In the genomic region with DNA sequence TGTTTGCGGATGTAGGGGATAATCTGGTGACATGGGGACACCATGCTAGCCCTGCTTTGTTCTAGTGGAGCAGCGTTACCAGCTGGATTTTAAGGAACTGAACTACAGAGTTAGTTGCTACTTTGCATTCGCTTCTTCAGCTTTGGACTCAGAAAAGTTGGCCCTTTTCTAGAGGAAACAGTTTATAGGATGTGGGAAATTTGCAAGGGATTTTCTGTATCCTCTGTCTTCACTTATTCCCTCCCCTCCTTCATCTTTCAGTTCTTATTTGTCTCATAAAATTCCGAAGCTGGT, we compare ENCODE assay signal across 9 cellular contexts. TPM values are rescaled to one million over a fixed set of nuclear protein-coding genes. Genes with fewer than 3 reads are reported as not detected.
DNase-seq lines count a peak whose midpoint lies in the region; ATAC-seq and TF ChIP-seq lines count a peak whose summit lies in the region.
"Had no signal": no experiment of that assay in that cellular context is flagged by ENCODE, and none has a peak within 500 bp of the region (broad histone marks: within the 10 kb centered on the region; RNA-seq: fewer than 3 reads in every experiment).

No MANE protein-coding gene starts in this region.

- intact Hi-C loops in CD4-positive, alpha-beta T cell (cut with DNase I, micrococcal nuclease): loop anchor here (2.0 to 5.0 kb wide), 5 partner anchors 40 to 1850 kb away; a partner anchor contains a TSS
- intact Hi-C loops in dendritic cell treated with granulocyte-macrophage colony-stimulating factor and Interleukin-4, amounts not matched to agents 40 ng/mL and 50 ng/mL, for 4 days (cut with micrococcal nuclease): loop anchor here (2.0 to 5.0 kb wide), 3 partner anchors 40 to 65 kb away; no protein-coding TSS in a partner anchor
- intact Hi-C loops in activated T-helper 2 cell treated with anti-CD3 and anti-CD28 coated beads, Interferon-gamma antibody, Interleukin-2, Interleukin-4, amounts not matched to agents 10 μg/mL and 5 μg/mL and 100 μg/mL, durations not matched to agents 14 hours and 24 hours and 36 hours (cut with micrococcal nuclease): loop anchor here (1.0 to 2.0 kb wide), 2 partner anchors 41 to 82 kb away; no protein-coding TSS in a partner anchor

- peak overlapping the region; percentile 69 for H3K4me3 ChIP-seq in MG63
- H3K4me3 ChIP-seq in neuron (ENCODE audit: low read length): peak overlapping the region; percentile 73

- DNase-seq in CD4-positive, alpha-beta T cell: no peak
- DNase-seq in MG63: no peak
- DNase-seq in activated T-helper 2 cell treated with anti-CD3 and anti-CD28 coated beads, Interferon-gamma antibody, Interleukin-2, Interleukin-4, amounts not matched to agents 10 μg/mL and 5 μg/mL and 100 μg/mL, durations not matched to agents 14 hours and 24 hours and 36 hours (ENCODE audit: low spot score): no peak
- no peak for DNase-seq in SW 1271 (lab: John Stamatoyannopoulos, UW)

- H3K4me3 Mint-ChIP-seq in CD4-positive, alpha-beta T cell: peak overlapping the region; percentile 96
- no peak overlapping the region for H3K4me3 Mint-ChIP-seq in dendritic cell treated with granulocyte-macrophage colony-stimulating factor and Interleukin-4, amounts not matched to agents 40 ng/mL and 50 ng/mL, for 4 days
- no peak overlapping the region for H3K4me3 Mint-ChIP-seq in activated T-helper 2 cell treated with anti-CD3 and anti-CD28 coated beads, Interferon-gamma antibody, Interleukin-2, Interleukin-4, amounts not matched to agents 10 μg/mL and 5 μg/mL and 100 μg/mL, durations not matched to agents 14 hours and 24 hours and 36 hours (ENCODE audit: low read depth)

- CTCF ChIA-PET in CD4-positive, alpha-beta T cell (lab: Charles Lee): interaction anchor here (1.3 to 2.5 kb wide), 7 partner anchors 11 to 82 kb away, joined by 3 to 20 read pairs (median 5); no protein-coding TSS in a partner anchor

- H3K36me3 Mint-ChIP-seq in CD4-positive, alpha-beta T cell (ENCODE audit: low read depth): peaks cover 23% of the 10 kb centered on the region
- peaks cover 35% of the 10 kb centered on the region for H3K36me3 Mint-ChIP-seq in dendritic cell treated with granulocyte-macrophage colony-stimulating factor and Interleukin-4, amounts not matched to agents 40 ng/mL and 50 ng/mL, for 4 days (ENCODE audit: low read depth)
- peaks cover 21% of the 10 kb centered on the region for H3K36me3 Mint-ChIP-seq in activated T-helper 2 cell treated with anti-CD3 and anti-CD28 coated beads, Interferon-gamma antibody, Interleukin-2, Interleukin-4, amounts not matched to agents 10 μg/mL and 5 μg/mL and 100 μg/mL, durations not matched to agents 14 hours and 24 hours and 36 hours (ENCODE audit: low read depth)

- no peaks in the 10 kb centered on the region for H3K27me3 ChIP-seq in CD4-positive, alpha-beta T cell (ENCODE audit: control insufficient read depth, insufficient read depth, low read length)
- H3K27me3 ChIP-seq in MG63 (no peaks in the 10 kb centered on the region), neuron (ENCODE audit: insufficient read depth, low read length) (no peaks in the 10 kb centered on the region)

- H3K4me1 ChIP-seq in neuron (ENCODE audit: insufficient read depth, low read length): peaks cover 18% of the 10 kb centered on the region

- H3K9me3 ChIP-seq in CD4-positive, alpha-beta T cell (ENCODE audit: control insufficient read depth, low read length): no peaks in the 10 kb centered on the region
- H3K9me3 ChIP-seq in MG63: no peaks in the 10 kb centered on the region
- no peaks in the 10 kb centered on the region for H3K9me3 ChIP-seq in neuron (ENCODE audit: low read length)

- H3K27ac Mint-ChIP-seq in CD4-positive, alpha-beta T cell: peak overlapping the region; percentile 87
- H3K27ac Mint-ChIP-seq in dendritic cell treated with granulocyte-macrophage colony-stimulating factor and Interleukin-4, amounts not matched to agents 40 ng/mL and 50 ng/mL, for 4 days: peak overlapping the region; percentile 89
- no peak overlapping the region for H3K27ac Mint-ChIP-seq in activated T-helper 2 cell treated with anti-CD3 and anti-CD28 coated beads, Interferon-gamma antibody, Interleukin-2, Interleukin-4, amounts not matched to agents 10 μg/mL and 5 μg/mL and 100 μg/mL, durations not matched to agents 14 hours and 24 hours and 36 hours

- H3K36me3 ChIP-seq in MG63 (peaks cover 28% of the 10 kb centered on the region), neuron (ENCODE audit: insufficient read depth, low read length) (peaks cover 10% of the 10 kb centered on the region)

- TF ChIP-seq CTCF in CD4-positive, alpha-beta T cell (IDR thresholded peaks at IDR 0.05): no peak

- POLR2A ChIA-PET in CD4-positive, alpha-beta T cell (lab: Charles Lee): interaction anchor here (3.6 to 4.0 kb wide), 2 partner anchors 43 to 82 kb away, joined by 40 to 79 read pairs; no protein-coding TSS in a partner anchor

- no peak for ATAC-seq in CD4-positive, alpha-beta T cell (ENCODE audit: poor library complexity)
- ATAC-seq in HG02973 (IDR thresholded peaks at IDR 0.05; ENCODE audit: unreplicated experiment): no peak
- no peak for ATAC-seq in HG03521 (IDR thresholded peaks at IDR 0.05; ENCODE audit: unreplicated experiment)

- no peaks in the 10 kb centered on the region for H3K27me3 Mint-ChIP-seq in CD4-positive, alpha-beta T cell
- no peaks in the 10 kb centered on the region for H3K27me3 Mint-ChIP-seq in dendritic cell treated with granulocyte-macrophage colony-stimulating factor and Interleukin-4, amounts not matched to agents 40 ng/mL and 50 ng/mL, for 4 days
- H3K27me3 Mint-ChIP-seq in activated T-helper 2 cell treated with anti-CD3 and anti-CD28 coated beads, Interferon-gamma antibody, Interleukin-2, Interleukin-4, amounts not matched to agents 10 μg/mL and 5 μg/mL and 100 μg/mL, durations not matched to agents 14 hours and 24 hours and 36 hours (ENCODE audit: low read depth): no peaks in the 10 kb centered on the region
- H3K27me3 Mint-ChIP-seq: activated CD8-positive, alpha-beta memory T cell treated with anti-CD3 and anti-CD28 coated beads, Interleukin-2, amount 10 ng/mL, durations not matched to agents 7 days and 5 days had no signal

- H2AFZ ChIP-seq in neuron (ENCODE audit: low read depth, low read length): no peak overlapping the region

- H3K4me1 Mint-ChIP-seq in CD4-positive, alpha-beta T cell (ENCODE audit: low read depth): peaks cover 82% of the 10 kb centered on the region
- H3K4me1 Mint-ChIP-seq in dendritic cell treated with granulocyte-macrophage colony-stimulating factor and Interleukin-4, amounts not matched to agents 40 ng/mL and 50 ng/mL, for 4 days (ENCODE audit: low read depth): peaks cover 81% of the 10 kb centered on the region
- peaks cover 63% of the 10 kb centered on the region for H3K4me1 Mint-ChIP-seq in activated T-helper 2 cell treated with anti-CD3 and anti-CD28 coated beads, Interferon-gamma antibody, Interleukin-2, Interleukin-4, amounts not matched to agents 10 μg/mL and 5 μg/mL and 100 μg/mL, durations not matched to agents 14 hours and 24 hours and 36 hours (ENCODE audit: low read depth)

- no peaks in the 10 kb centered on the region for H3K9me3 Mint-ChIP-seq in CD4-positive, alpha-beta T cell
- no peaks in the 10 kb centered on the region for H3K9me3 Mint-ChIP-seq in dendritic cell treated with granulocyte-macrophage colony-stimulating factor and Interleukin-4, amounts not matched to agents 40 ng/mL and 50 ng/mL, for 4 days
- no peaks in the 10 kb centered on the region for H3K9me3 Mint-ChIP-seq in activated T-helper 2 cell treated with anti-CD3 and anti-CD28 coated beads, Interferon-gamma antibody, Interleukin-2, Interleukin-4, amounts not matched to agents 10 μg/mL and 5 μg/mL and 100 μg/mL, durations not matched to agents 14 hours and 24 hours and 36 hours

- no peak overlapping the region for H3K27ac ChIP-seq in CD4-positive, alpha-beta T cell (ENCODE audit: low read depth, low read length)

RNA-seq across cellular contexts. Expression of a gene that starts 2.1 kb away (rescaled TPM):
- total RNA-seq in CD4-positive, alpha-beta T cell: 100 to 1,000 TPM; 104 to 107 TPM
- 46.3 and 69.1 TPM in 2 replicates for total RNA-seq in MG63 (2014; rRNA removed; shearing (Covaris generic); ENCODE audit: low replicate concordance)
- total RNA-seq in activated T-helper 2 cell treated with anti-CD3 and anti-CD28 coated beads, Interferon-gamma antibody, Interleukin-2, Interleukin-4, amounts not matched to agents 10 μg/mL and 5 μg/mL and 100 μg/mL, durations not matched to agents 14 hours and 24 hours and 36 hours: 125 and 128 TPM in 2 replicates
